1 cellular context compared by ENCODE assay signal in the genomic region with DNA sequence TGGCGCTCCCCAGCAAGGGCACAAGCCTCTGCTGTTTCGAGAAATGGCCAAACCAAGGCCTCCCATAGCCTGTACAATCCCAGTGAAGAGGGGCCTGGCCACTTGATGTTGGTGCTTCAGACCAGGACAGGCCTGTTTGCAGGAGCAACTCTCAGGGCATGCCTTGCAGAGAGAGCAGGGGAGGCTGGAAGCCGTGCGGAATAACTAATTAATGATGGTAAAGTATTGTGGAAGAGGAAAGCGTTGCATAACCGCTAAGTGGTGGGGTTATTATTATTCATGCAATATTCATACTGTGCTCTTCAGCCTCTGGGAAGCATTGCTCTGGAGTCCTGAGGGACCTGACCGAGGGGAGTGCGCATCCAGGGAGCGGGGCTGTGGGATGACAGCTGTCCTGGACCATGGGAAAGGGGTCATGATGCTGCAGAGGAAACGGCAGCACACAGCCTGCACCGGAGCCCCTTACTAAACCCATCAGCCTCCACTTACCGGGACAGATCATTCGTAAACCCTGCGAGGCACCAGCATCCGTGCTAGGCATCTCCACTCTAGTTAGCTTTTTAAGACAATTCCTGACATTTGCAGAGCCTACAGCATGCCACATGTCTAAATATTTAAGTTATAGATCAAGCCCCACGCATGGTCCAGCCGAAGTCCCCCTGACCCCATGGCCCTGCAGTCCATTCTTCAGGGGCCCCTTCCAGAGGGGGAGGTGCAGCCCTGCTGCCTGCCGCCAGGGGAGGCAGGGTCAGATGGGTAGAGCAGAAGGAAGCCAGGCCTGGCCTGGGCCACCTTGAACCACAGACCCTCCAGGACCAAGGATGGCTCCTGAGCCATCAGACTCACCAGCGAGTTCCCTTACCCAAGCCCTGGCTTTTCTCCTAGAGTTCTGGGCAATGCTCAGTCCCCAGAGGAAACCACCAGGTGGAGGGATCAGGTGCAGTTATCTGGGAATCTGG.
TF ChIP-seq lines count a peak whose summit lies in the region.

No MANE protein-coding gene starts in this region.

TF ChIP-seq in IMR-90, 13 proteins besides CTCF, POLR2A, EP300 and RAD21:
- no peak for TF ChIP-seq CEBPB (IDR thresholded peaks at IDR 0.05; ENCODE audit: low read depth, low read length)
- no peak for TF ChIP-seq BHLHE40 (IDR thresholded peaks at IDR 0.05; ENCODE audit: low read depth, low read length)
- no peak for TF ChIP-seq RCOR1 (IDR thresholded peaks at IDR 0.05; ENCODE audit: insufficient replicate concordance, low read length)
- no peak for TF ChIP-seq RFX5 (IDR thresholded peaks at IDR 0.05; ENCODE audit: low read depth, low read length)
- no peak for TF ChIP-seq FOS (IDR thresholded peaks at IDR 0.05; ENCODE audit: low read depth, low read length)
- no peak for TF ChIP-seq MAFK (IDR thresholded peaks at IDR 0.05; ENCODE audit: low read depth, low read length)
- TF ChIP-seq NFE2L2 (IDR thresholded peaks at IDR 0.05; ENCODE audit: low read depth, low read length), result no peak
- TF ChIP-seq SMC3 (IDR thresholded peaks at IDR 0.05; ENCODE audit: low read depth, low read length), result no peak
- TF ChIP-seq MXI1 (IDR thresholded peaks at IDR 0.05; ENCODE audit: borderline replicate concordance, low read depth, low read length), result no peak
- no peak for TF ChIP-seq MAZ (IDR thresholded peaks at IDR 0.05; ENCODE audit: borderline replicate concordance, low read depth, low read length)
- no peak for TF ChIP-seq CHD1 (IDR thresholded peaks at IDR 0.05; ENCODE audit: low read depth, low read length)
- TF ChIP-seq, protein P1, sequence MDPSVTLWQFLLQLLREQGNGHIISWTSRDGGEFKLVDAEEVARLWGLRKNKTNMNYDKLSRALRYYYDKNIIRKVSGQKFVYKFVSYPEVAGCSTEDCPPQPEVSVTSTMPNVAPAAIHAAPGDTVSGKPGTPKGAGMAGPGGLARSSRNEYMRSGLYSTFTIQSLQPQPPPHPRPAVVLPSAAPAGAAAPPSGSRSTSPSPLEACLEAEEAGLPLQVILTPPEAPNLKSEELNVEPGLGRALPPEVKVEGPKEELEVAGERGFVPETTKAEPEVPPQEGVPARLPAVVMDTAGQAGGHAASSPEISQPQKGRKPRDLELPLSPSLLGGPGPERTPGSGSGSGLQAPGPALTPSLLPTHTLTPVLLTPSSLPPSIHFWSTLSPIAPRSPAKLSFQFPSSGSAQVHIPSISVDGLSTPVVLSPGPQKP (IDR thresholded peaks at IDR 0.05; ENCODE audit: borderline replicate concordance, low read depth, low read length), result no peak
- TF ChIP-seq, protein P2, sequence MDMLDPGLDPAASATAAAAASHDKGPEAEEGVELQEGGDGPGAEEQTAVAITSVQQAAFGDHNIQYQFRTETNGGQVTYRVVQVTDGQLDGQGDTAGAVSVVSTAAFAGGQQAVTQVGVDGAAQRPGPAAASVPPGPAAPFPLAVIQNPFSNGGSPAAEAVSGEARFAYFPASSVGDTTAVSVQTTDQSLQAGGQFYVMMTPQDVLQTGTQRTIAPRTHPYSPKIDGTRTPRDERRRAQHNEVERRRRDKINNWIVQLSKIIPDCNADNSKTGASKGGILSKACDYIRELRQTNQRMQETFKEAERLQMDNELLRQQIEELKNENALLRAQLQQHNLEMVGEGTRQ (IDR thresholded peaks at IDR 0.05; ENCODE audit: low read depth, low read length), result no peak
